ENCODE assay signal across 17 cellular contexts in the genomic region with DNA sequence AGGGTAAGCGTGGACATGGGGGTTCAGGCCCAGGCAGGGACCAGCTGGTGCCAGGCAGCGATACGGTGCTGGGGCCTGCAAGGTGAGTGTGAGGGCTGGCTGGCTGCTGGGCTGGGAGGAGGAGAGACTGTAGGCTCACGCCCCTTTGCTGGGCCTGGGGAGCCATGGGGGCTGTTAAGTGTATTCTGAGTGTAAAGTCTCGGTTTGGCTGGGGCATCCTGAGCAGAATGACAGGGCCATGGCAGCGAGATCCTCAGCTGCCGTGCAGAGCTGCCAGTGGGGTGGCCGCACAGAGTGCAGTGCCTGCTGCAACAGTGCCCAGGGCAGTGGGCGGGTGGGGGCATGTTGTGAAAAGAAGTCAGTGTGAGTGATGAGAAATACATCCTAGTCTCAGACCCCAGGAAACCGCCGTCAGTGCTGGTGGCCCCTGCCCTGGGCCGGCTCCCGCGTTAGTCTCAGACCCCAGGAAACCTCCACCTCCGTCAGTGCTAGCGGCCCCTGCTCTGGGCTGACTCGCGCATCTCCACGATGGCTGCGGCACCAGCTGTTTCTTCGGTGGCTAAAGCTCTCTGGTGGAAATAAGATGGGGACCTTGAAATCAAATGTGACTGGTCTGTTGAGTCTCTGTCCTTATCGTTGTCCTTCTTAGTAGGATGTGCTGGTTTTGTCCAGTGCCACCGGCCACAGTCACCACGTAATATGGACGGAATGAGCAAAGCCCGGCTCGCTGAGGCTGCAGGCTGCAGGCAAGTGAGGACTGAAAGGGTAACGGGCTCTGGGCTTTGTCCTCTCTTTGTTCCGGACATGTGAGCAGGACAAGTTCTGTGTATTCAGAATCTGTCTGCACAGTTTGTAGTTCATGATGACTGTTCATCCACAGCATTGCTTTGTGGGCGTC. TPM values are rescaled to one million over a fixed set of nuclear protein-coding genes. Genes with fewer than 3 reads are reported as not detected.
DNase-seq lines count a peak whose midpoint lies in the region; ATAC-seq, FAIRE-seq and TF ChIP-seq lines count a peak whose summit lies in the region.
"Had no signal": no experiment of that assay in that cellular context is flagged by ENCODE, and none has a peak within 500 bp of the region (broad histone marks: within the 10 kb centered on the region; RNA-seq: fewer than 3 reads in every experiment).

No MANE protein-coding gene starts in this region.

- H3K27me3 ChIP-seq in CD4-positive, alpha-beta T cell (ENCODE audit: control insufficient read depth, insufficient read depth, low read length), result no peaks in the 10 kb centered on the region
- no peaks in the 10 kb centered on the region for H3K27me3 ChIP-seq in naive thymus-derived CD4-positive, alpha-beta T cell (ENCODE audit: control insufficient read depth in 2 of 2, insufficient read depth in 2 of 2, low read length in 2 of 2)
- H3K27me3 ChIP-seq: cardiac muscle cell, ovary had no signal

- peaks cover 66% of the 10 kb centered on the region for H3K4me1 Mint-ChIP-seq in CD4-positive, alpha-beta T cell (ENCODE audit: low read depth)
- H3K4me1 Mint-ChIP-seq in activated T-helper 2 cell treated with anti-CD3 and anti-CD28 coated beads, Interferon-gamma antibody, Interleukin-2, Interleukin-4, amounts not matched to agents 10 μg/mL and 5 μg/mL and 100 μg/mL, durations not matched to agents 14 hours and 24 hours and 36 hours (ENCODE audit: low read depth), result peaks cover 31% of the 10 kb centered on the region
- H3K4me1 Mint-ChIP-seq in naive thymus-derived CD4-positive, alpha-beta T cell, result peaks cover 30 to 77% (median 50%) of the 10 kb centered on the region in 7 donors

- peaks cover 58% of the 10 kb centered on the region for H3K36me3 Mint-ChIP-seq in CD4-positive, alpha-beta T cell (ENCODE audit: low read depth)
- H3K36me3 Mint-ChIP-seq in activated T-helper 2 cell treated with anti-CD3 and anti-CD28 coated beads, Interferon-gamma antibody, Interleukin-2, Interleukin-4, amounts not matched to agents 10 μg/mL and 5 μg/mL and 100 μg/mL, durations not matched to agents 14 hours and 24 hours and 36 hours (ENCODE audit: low read depth), result peaks cover 61% of the 10 kb centered on the region
- peaks cover 0 to 36% (median 12%) of the 10 kb centered on the region in 5 donors for H3K36me3 Mint-ChIP-seq in naive thymus-derived CD4-positive, alpha-beta T cell

- H3K27ac Mint-ChIP-seq in CD4-positive, alpha-beta T cell, result no peak overlapping the region
- peak overlapping the region; percentile 91 for H3K27ac Mint-ChIP-seq in activated T-helper 2 cell treated with anti-CD3 and anti-CD28 coated beads, Interferon-gamma antibody, Interleukin-2, Interleukin-4, amounts not matched to agents 10 μg/mL and 5 μg/mL and 100 μg/mL, durations not matched to agents 14 hours and 24 hours and 36 hours
- peak overlapping the region in 6 of 9 donors; percentile 95 to 100 (median 96) for H3K27ac Mint-ChIP-seq in naive thymus-derived CD4-positive, alpha-beta T cell

- peak overlapping the region; percentile 72 for H3K27ac ChIP-seq in CD4-positive, alpha-beta T cell (ENCODE audit: low read depth, low read length)
- peak overlapping the region; percentile 89 for H3K27ac ChIP-seq in naive thymus-derived CD4-positive, alpha-beta T cell (ENCODE audit: low read depth, low read length)
- H3K27ac ChIP-seq: cardiac muscle cell, epithelial cell of prostate, ovary had no signal

- peaks cover 30 to 54% of the 10 kb centered on the region in 2 donors for H3K4me1 ChIP-seq in naive thymus-derived CD4-positive, alpha-beta T cell (ENCODE audit: control insufficient read depth in 2 of 2, insufficient read depth in 2 of 2, low read length in 2 of 2)

- no peak for TF ChIP-seq POLR2A in GM12891 (IDR thresholded peaks at IDR 0.05; ENCODE audit: low read depth, low read length)

- intact Hi-C loops in CD4-positive, alpha-beta T cell (cut with DNase I, micrococcal nuclease), result loop anchor here in 1 of 2 experiments (5.0 kb wide), 1 partner anchor 179 kb away; no protein-coding TSS in a partner anchor
- intact Hi-C loops in activated T-helper 2 cell treated with anti-CD3 and anti-CD28 coated beads, Interferon-gamma antibody, Interleukin-2, Interleukin-4, amounts not matched to agents 10 μg/mL and 5 μg/mL and 100 μg/mL, durations not matched to agents 14 hours and 24 hours and 36 hours (cut with micrococcal nuclease), result loop anchor here (10.0 kb wide), 1 partner anchor 98 kb away; a partner anchor contains a TSS
- intact Hi-C loops in naive thymus-derived CD4-positive, alpha-beta T cell (cut with micrococcal nuclease), result loop anchor here in 1 of 2 donors (5.0 to 10.0 kb wide), 2 partner anchors 86 to 542 kb away; a partner anchor contains a TSS

- ATAC-seq in CD4-positive, alpha-beta T cell (ENCODE audit: poor library complexity), result no peak
- no peak for ATAC-seq in naive thymus-derived CD4-positive, alpha-beta T cell
- ATAC-seq in GM18867 (IDR thresholded peaks at IDR 0.05; ENCODE audit: unreplicated experiment), result no peak

- H3K36me3 ChIP-seq in naive thymus-derived CD4-positive, alpha-beta T cell (ENCODE audit: control insufficient read depth in 2 of 3, insufficient read depth in 3 of 3, low read length in 3 of 3), result peaks cover 0 to 62% (median 5%) of the 10 kb centered on the region in 3 experiments
- H3K36me3 ChIP-seq: ovary had no signal

- H3K4me3 Mint-ChIP-seq in CD4-positive, alpha-beta T cell, result peak overlapping the region; percentile 77
- no peak overlapping the region for H3K4me3 Mint-ChIP-seq in activated T-helper 2 cell treated with anti-CD3 and anti-CD28 coated beads, Interferon-gamma antibody, Interleukin-2, Interleukin-4, amounts not matched to agents 10 μg/mL and 5 μg/mL and 100 μg/mL, durations not matched to agents 14 hours and 24 hours and 36 hours (ENCODE audit: low read depth)
- peak overlapping the region; percentile 51 to 92 (median 87) for H3K4me3 Mint-ChIP-seq in naive thymus-derived CD4-positive, alpha-beta T cell

- peak in 1 of 10 experiments; percentile 1 for DNase-seq in CD4-positive, alpha-beta T cell
- DNase-seq in GM12891 (ENCODE audit: insufficient read length, low spot score), result no peak
- DNase-seq in activated T-helper 2 cell treated with anti-CD3 and anti-CD28 coated beads, Interferon-gamma antibody, Interleukin-2, Interleukin-4, amounts not matched to agents 10 μg/mL and 5 μg/mL and 100 μg/mL, durations not matched to agents 14 hours and 24 hours and 36 hours (ENCODE audit: low spot score), result no peak
- no peak for DNase-seq in naive thymus-derived CD4-positive, alpha-beta T cell
- no peak for DNase-seq in foreskin fibroblast
- no peak for DNase-seq in stimulated activated CD4-positive, alpha-beta T cell treated with anti-CD3 and anti-CD28 coated beads, Interleukin-12 subunit alpha, Interleukin-12 subunit beta, amount 100 ng/mL, for 4 hours
- no peak for DNase-seq in iPS-NIHi7 (ENCODE audit: extremely low spot score)
- DNase-seq: COR-L47, NCI-H1105, NCI-H510A treated with DMSO at 0.1 percent for 48 hours, RPMI8226, trophoblast cell had no signal

- POLR2A ChIA-PET in CD4-positive, alpha-beta T cell (lab: Charles Lee), result interaction anchor here (1.3 to 3.4 kb wide), 8 partner anchors 9 to 410 kb away, joined by 3 to 102 read pairs (median 12); a partner anchor contains a TSS
- POLR2A ChIA-PET in naive thymus-derived CD4-positive, alpha-beta T cell (lab: Charles Lee), result interaction anchor here (0.6 to 3.7 kb wide), 13 partner anchors 9 to 1337 kb away, joined by 3 to 65 read pairs (median 4); a partner anchor contains a TSS

- no peaks in the 10 kb centered on the region for H3K9me3 Mint-ChIP-seq in CD4-positive, alpha-beta T cell
- H3K9me3 Mint-ChIP-seq in activated T-helper 2 cell treated with anti-CD3 and anti-CD28 coated beads, Interferon-gamma antibody, Interleukin-2, Interleukin-4, amounts not matched to agents 10 μg/mL and 5 μg/mL and 100 μg/mL, durations not matched to agents 14 hours and 24 hours and 36 hours, result no peaks in the 10 kb centered on the region
- peaks cover 0 to 2% (median 0%) of the 10 kb centered on the region in 11 donors for H3K9me3 Mint-ChIP-seq in naive thymus-derived CD4-positive, alpha-beta T cell

- CTCF ChIA-PET in CD4-positive, alpha-beta T cell (lab: Charles Lee), result interaction anchor here (1.3 to 1.7 kb wide), 3 partner anchors 18 to 379 kb away, joined by 4 to 9 read pairs (median 8); no protein-coding TSS in a partner anchor
- CTCF ChIA-PET in naive thymus-derived CD4-positive, alpha-beta T cell (lab: Charles Lee), result interaction anchor here (0.6 to 1.7 kb wide), 7 partner anchors 14 to 101 kb away, joined by 3 to 12 read pairs (median 4); a partner anchor contains a TSS

- peak overlapping the region; percentile 59 for H3K4me3 ChIP-seq in naive thymus-derived CD4-positive, alpha-beta T cell (ENCODE audit: low read length)
- H3K4me3 ChIP-seq in foreskin fibroblast (ENCODE audit: low read depth in 1 of 2, low read length in 2 of 2), result no peak overlapping the region
- H3K4me3 ChIP-seq: cardiac muscle cell, ovary had no signal

- no peaks in the 10 kb centered on the region for H3K9me3 ChIP-seq in CD4-positive, alpha-beta T cell (ENCODE audit: control insufficient read depth, low read length)
- H3K9me3 ChIP-seq in naive thymus-derived CD4-positive, alpha-beta T cell (ENCODE audit: control insufficient read depth in 2 of 3, low read length in 3 of 3), result no peaks in the 10 kb centered on the region
- H3K9me3 ChIP-seq: ovary had no signal

- no peaks in the 10 kb centered on the region for H3K27me3 Mint-ChIP-seq in CD4-positive, alpha-beta T cell
- no peaks in the 10 kb centered on the region for H3K27me3 Mint-ChIP-seq in activated T-helper 2 cell treated with anti-CD3 and anti-CD28 coated beads, Interferon-gamma antibody, Interleukin-2, Interleukin-4, amounts not matched to agents 10 μg/mL and 5 μg/mL and 100 μg/mL, durations not matched to agents 14 hours and 24 hours and 36 hours (ENCODE audit: low read depth)
- H3K27me3 Mint-ChIP-seq in naive thymus-derived CD4-positive, alpha-beta T cell, result no peaks in the 10 kb centered on the region

- TF ChIP-seq CTCF in CD4-positive, alpha-beta T cell (IDR thresholded peaks at IDR 0.05), result no peak
- no peak for TF ChIP-seq CTCF in foreskin fibroblast (IDR thresholded peaks at IDR 0.05; ENCODE audit: low read depth, low read length)

- FAIRE-seq in GM12891 (lab: Jason Lieb, UNC), result peak; percentile 47

RNA-seq across cellular contexts. Expression of a gene that starts 22.9 kb away (rescaled TPM):
- total RNA-seq in CD4-positive, alpha-beta T cell, result 10 to 100 TPM; 44.7 to 49.5 TPM
- polyA plus RNA-seq in GM12891 (2012; ENCODE audit: low read depth, missing spikeins), result 24.9 TPM
- total RNA-seq in activated T-helper 2 cell treated with anti-CD3 and anti-CD28 coated beads, Interferon-gamma antibody, Interleukin-2, Interleukin-4, amounts not matched to agents 10 μg/mL and 5 μg/mL and 100 μg/mL, durations not matched to agents 14 hours and 24 hours and 36 hours, result 36.3 and 39.8 TPM in 2 replicates
- 10 to 100 TPM; 61.9 to 84.1 (median 74.3) TPM for total RNA-seq in naive thymus-derived CD4-positive, alpha-beta T cell
- polyA plus RNA-seq in naive thymus-derived CD4-positive, alpha-beta T cell, result 10 to 100 TPM; 26.2 to 45.7 TPM

RNA-seq across cellular contexts. Expression of a gene that starts 55.0 kb away (rescaled TPM):
- not detected for total RNA-seq in CD4-positive, alpha-beta T cell
- polyA plus RNA-seq in GM12891 (2012; ENCODE audit: low read depth, missing spikeins), result 0.22 TPM
- total RNA-seq in activated T-helper 2 cell treated with anti-CD3 and anti-CD28 coated beads, Interferon-gamma antibody, Interleukin-2, Interleukin-4, amounts not matched to agents 10 μg/mL and 5 μg/mL and 100 μg/mL, durations not matched to agents 14 hours and 24 hours and 36 hours, result not detected in 2 replicates
- total RNA-seq in naive thymus-derived CD4-positive, alpha-beta T cell, result not detected
- not detected for polyA plus RNA-seq in naive thymus-derived CD4-positive, alpha-beta T cell
- total RNA-seq: liver had no signal
